15 cellular contexts compared by ENCODE assay signal in genomic region chr4:145796338-145796737, GRCh38.
DNase-seq lines count a peak whose midpoint lies in the region; TF ChIP-seq lines count a peak whose summit lies in the region.
"Had no signal": no experiment of that assay in that cellular context is flagged by ENCODE, and none has a peak within 500 bp of the region (broad histone marks: within the 10 kb centered on the region; RNA-seq: fewer than 3 reads in every experiment).

No MANE protein-coding gene starts in this region.

- H3K27ac Mint-ChIP-seq in nephron progenitor cell, result peak overlapping the region; percentile 62
- H3K27ac Mint-ChIP-seq in activated naive CD4-positive, alpha-beta T cell treated with anti-CD3 and anti-CD28 coated beads, Interleukin-2, amount 10 ng/mL, durations not matched to agents 7 days and 5 days, result no peak overlapping the region

- H3K27me3 Mint-ChIP-seq in nephron progenitor cell (ENCODE audit: low read depth, poor library complexity), result no peaks in the 10 kb centered on the region
- H3K27me3 Mint-ChIP-seq in activated naive CD4-positive, alpha-beta T cell treated with anti-CD3 and anti-CD28 coated beads, Interleukin-2, amount 10 ng/mL, durations not matched to agents 7 days and 5 days, result no peaks in the 10 kb centered on the region

- peaks cover 47% of the 10 kb centered on the region for H3K36me3 Mint-ChIP-seq in nephron progenitor cell (ENCODE audit: low read depth)
- no peaks in the 10 kb centered on the region for H3K36me3 Mint-ChIP-seq in activated naive CD4-positive, alpha-beta T cell treated with anti-CD3 and anti-CD28 coated beads, Interleukin-2, amount 10 ng/mL, durations not matched to agents 7 days and 5 days

- DNase-seq in CD1c-positive myeloid dendritic cell (ENCODE audit: extremely low spot score) (peak; percentile 33), KBM-7 (peak; percentile 71), SK-N-DZ (ENCODE audit: low spot score) (peak; percentile 22), nephron progenitor cell (no peak), GM10248 (ENCODE audit: extremely low spot score) (no peak), dermis blood vessel endothelial cell (no peak)
- DNase-seq in activated naive CD4-positive, alpha-beta T cell treated with anti-CD3 and anti-CD28 coated beads, Interleukin-2, amount 10 ng/mL, durations not matched to agents 7 days and 5 days, result no peak
- no peak for DNase-seq in stimulated activated CD4-positive, alpha-beta T cell treated with anti-CD3 and anti-CD28 coated beads, Interleukin-2, amount 100 ng/mL, for 24 hours
- DNase-seq: DMS79 treated with DMSO at 0.1 percent for 48 hours, IMR-90, Karpas-422, NCI-H1092 treated with DMSO at 0.1 percent for 48 hours, NCI-H2081, PC-9, SIG-M5 had no signal

- TF ChIP-seq CTCF in nephron progenitor cell (IDR thresholded peaks at IDR 0.05) (no peak), GM10248 (IDR thresholded peaks at IDR 0.05; ENCODE audit: control extremely low read depth, extremely low read depth, low read depth, missing control alignments) (no peak)

- POLR2A ChIA-PET in GM10248 (lab: Yijun Ruan, JAX), result no interaction called here

- H3K4me1 Mint-ChIP-seq in nephron progenitor cell, result no peaks in the 10 kb centered on the region
- H3K4me1 Mint-ChIP-seq in activated naive CD4-positive, alpha-beta T cell treated with anti-CD3 and anti-CD28 coated beads, Interleukin-2, amount 10 ng/mL, durations not matched to agents 7 days and 5 days, result peaks cover 2% of the 10 kb centered on the region

- H3K4me3 Mint-ChIP-seq in nephron progenitor cell, result no peak overlapping the region
- H3K4me3 Mint-ChIP-seq in activated naive CD4-positive, alpha-beta T cell treated with anti-CD3 and anti-CD28 coated beads, Interleukin-2, amount 10 ng/mL, durations not matched to agents 7 days and 5 days, result no peak overlapping the region

- H3K9me3 Mint-ChIP-seq in nephron progenitor cell, result no peaks in the 10 kb centered on the region
- no peaks in the 10 kb centered on the region for H3K9me3 Mint-ChIP-seq in activated naive CD4-positive, alpha-beta T cell treated with anti-CD3 and anti-CD28 coated beads, Interleukin-2, amount 10 ng/mL, durations not matched to agents 7 days and 5 days

- CTCF ChIA-PET in GM10248 (lab: Yijun Ruan, JAX), result interaction anchor here (1.6 kb wide), 1 partner anchor 15 kb away, joined by 5 read pairs; no protein-coding TSS in a partner anchor
- CTCF ChIA-PET in activated naive CD4-positive, alpha-beta T cell treated with anti-CD3 and anti-CD28 coated beads, Interleukin-2, amount 10 ng/mL, durations not matched to agents 7 days and 5 days (lab: Charles Lee), result no interaction called here

- in situ Hi-C loops in KBM-7 (cut with MboI; ENCODE audit: low pct_unique_long_range_greater_than_20kb, low sequenced_read_pairs), result no loop called here

Comparison
In these comparisons a context has a peak if more than half of its experiments do, and no peak if none do; other contexts are left out.
1. DNase-seq: peak in CD1c-positive myeloid dendritic cell (single experiment), KBM-7 (single experiment) and SK-N-DZ (single experiment); none in nephron progenitor cell (single experiment), GM10248 (single experiment), dermis blood vessel endothelial cell (single experiment), activated naive CD4-positive, alpha-beta T cell treated with anti-CD3 and anti-CD28 coated beads, Interleukin-2, amount 10 ng/mL, durations not matched to agents 7 days and 5 days (single experiment) and stimulated activated CD4-positive, alpha-beta T cell treated with anti-CD3 and anti-CD28 coated beads, Interleukin-2, amount 100 ng/mL, for 24 hours (0 of 2).